In genomic region chr18:5972298-5972697, GRCh38 we compare ENCODE assay signal across 13 cellular contexts.
DNase-seq lines count a peak whose midpoint lies in the region; ATAC-seq and TF ChIP-seq lines count a peak whose summit lies in the region.
"Had no signal": no experiment of that assay in that cellular context is flagged by ENCODE, and none has a peak within 500 bp of the region (broad histone marks: within the 10 kb centered on the region; RNA-seq: fewer than 3 reads in every experiment).

No MANE protein-coding gene starts in this region.

- H3K4me1 ChIP-seq in spleen: peaks cover 0 to 12% (median 0%) of the 10 kb centered on the region in 6 donors
- H3K4me1 ChIP-seq in CD8-positive, alpha-beta memory T cell (ENCODE audit: insufficient read depth, low read length): no peaks in the 10 kb centered on the region
- H3K4me1 ChIP-seq: vagina had no signal

- TF ChIP-seq POLR2A in spleen (IDR thresholded peaks at IDR 0.05): no peak

- intact Hi-C loops in spleen (cut with DNase I; ENCODE audit: low total_unique reads): no loop called here

- no peaks in the 10 kb centered on the region for H3K27me3 Mint-ChIP-seq in CD8-positive, alpha-beta memory T cell
- no peaks in the 10 kb centered on the region for H3K27me3 Mint-ChIP-seq in mesothelial cell of epicardium (ENCODE audit: low read depth)

- no peak overlapping the region for H3K27ac Mint-ChIP-seq in CD8-positive, alpha-beta memory T cell
- H3K27ac Mint-ChIP-seq in mesothelial cell of epicardium: no peak overlapping the region
- H3K27ac Mint-ChIP-seq: HFFc6 had no signal

- 67 to 84% (median 74%) methylated on average over 7 of the region's 7 CpGs for WGBS in spleen, 5 donors

- H3K4me3 ChIP-seq in spleen (no peak overlapping the region), brain microvascular endothelial cell (ENCODE audit: low read depth, low read length) (no peak overlapping the region)
- H3K4me3 ChIP-seq in CD8-positive, alpha-beta memory T cell (ENCODE audit: low read length): no peak overlapping the region
- H3K4me3 ChIP-seq: hepatocyte, vagina had no signal

- H3K9me3 Mint-ChIP-seq in CD8-positive, alpha-beta memory T cell: peaks cover 0 to 3% (median 0%) of the 10 kb centered on the region in 5 donors
- no peaks in the 10 kb centered on the region for H3K9me3 Mint-ChIP-seq in mesothelial cell of epicardium

- CTCF ChIA-PET in CD8-positive, alpha-beta memory T cell (lab: Charles Lee): no interaction called here

- H3K27ac ChIP-seq in spleen: no peak overlapping the region
- H3K27ac ChIP-seq in brain microvascular endothelial cell: no peak overlapping the region
- no peak overlapping the region for H3K27ac ChIP-seq in CD8-positive, alpha-beta memory T cell (ENCODE audit: low read depth, low read length)
- H3K27ac ChIP-seq: hepatocyte, vagina had no signal

- peaks cover 0 to 9% (median 0%) of the 10 kb centered on the region in 3 donors for H3K4me1 Mint-ChIP-seq in CD8-positive, alpha-beta memory T cell
- H3K4me1 Mint-ChIP-seq in mesothelial cell of epicardium: peaks cover 14% of the 10 kb centered on the region

- H3K36me3 ChIP-seq in spleen (no peaks in the 10 kb centered on the region), brain microvascular endothelial cell (replicated peaks) (no peaks in the 10 kb centered on the region)
- H3K36me3 ChIP-seq in CD8-positive, alpha-beta memory T cell (ENCODE audit: insufficient read depth, low read length): no peaks in the 10 kb centered on the region
- H3K36me3 ChIP-seq: vagina had no signal

- in situ Hi-C loops in GM13977 (cut with MboI; ENCODE audit: low pct_unique_long_range_greater_than_20kb, low sequenced_read_pairs, unreplicated experiment) (no loop called here), brain microvascular endothelial cell (cut with HindIII; ENCODE audit: low pct_ligation_motif_present, low sequenced_read_pairs) (no loop called here)

- DNase-seq in GM13977 (ENCODE audit: low spot score) (peak; percentile 46), spleen (no peak), brain microvascular endothelial cell (no peak), mesothelial cell of epicardium (ENCODE audit: low spot score in 2 of 2, unreplicated experiment in 2 of 2) (no peak)
- no peak for DNase-seq in CD8-positive, alpha-beta memory T cell
- DNase-seq: amniotic stem cell; effector CD4-positive, alpha-beta T cell; HFFc6 had no signal

- TF ChIP-seq CTCF in GM13977 (IDR thresholded peaks at IDR 0.05; ENCODE audit: extremely low read depth, insufficient read depth, missing control alignments) (no peak), spleen (IDR thresholded peaks at IDR 0.05 in 8 of 11, conservative IDR thresholded peaks at IDR 0.05 in 3 of 11) (no peak), brain microvascular endothelial cell (IDR thresholded peaks at IDR 0.05; ENCODE audit: low read depth, low read length, missing control alignments) (no peak), mesothelial cell of epicardium (IDR thresholded peaks at IDR 0.05; ENCODE audit: unreplicated experiment) (no peak)

- no peak overlapping the region for H3K4me3 Mint-ChIP-seq in CD8-positive, alpha-beta memory T cell
- no peak overlapping the region for H3K4me3 Mint-ChIP-seq in mesothelial cell of epicardium
- H3K4me3 Mint-ChIP-seq: HFFc6 had no signal

- no peaks in the 10 kb centered on the region for H3K36me3 Mint-ChIP-seq in CD8-positive, alpha-beta memory T cell
- peaks cover 2% of the 10 kb centered on the region for H3K36me3 Mint-ChIP-seq in mesothelial cell of epicardium

- H3K27me3 ChIP-seq in spleen (replicated peaks in 1 of 7) (no peaks in the 10 kb centered on the region), brain microvascular endothelial cell (replicated peaks) (no peaks in the 10 kb centered on the region)
- no peaks in the 10 kb centered on the region for H3K27me3 ChIP-seq in CD8-positive, alpha-beta memory T cell (ENCODE audit: insufficient read depth, low read length, poor library complexity, severe bottlenecking)
- H3K27me3 ChIP-seq: hepatocyte, vagina had no signal

- POLR2A ChIA-PET in CD8-positive, alpha-beta memory T cell (lab: Charles Lee): no interaction called here

- no peaks in the 10 kb centered on the region for H3K9me3 ChIP-seq in spleen
- no peaks in the 10 kb centered on the region for H3K9me3 ChIP-seq in CD8-positive, alpha-beta memory T cell (ENCODE audit: low read length)
- H3K9me3 ChIP-seq: vagina had no signal

- ATAC-seq in GM19395 (IDR thresholded peaks at IDR 0.05; ENCODE audit: unreplicated experiment): peak; percentile 45
- peak; percentile 54 for ATAC-seq in HG02798 (IDR thresholded peaks at IDR 0.05; ENCODE audit: poor library complexity, unreplicated experiment)
- ATAC-seq in HG03571 (IDR thresholded peaks at IDR 0.05; ENCODE audit: unreplicated experiment): peak; percentile 39
